Comparison of ENCODE assay signal across 32 cellular contexts in the genomic region with DNA sequence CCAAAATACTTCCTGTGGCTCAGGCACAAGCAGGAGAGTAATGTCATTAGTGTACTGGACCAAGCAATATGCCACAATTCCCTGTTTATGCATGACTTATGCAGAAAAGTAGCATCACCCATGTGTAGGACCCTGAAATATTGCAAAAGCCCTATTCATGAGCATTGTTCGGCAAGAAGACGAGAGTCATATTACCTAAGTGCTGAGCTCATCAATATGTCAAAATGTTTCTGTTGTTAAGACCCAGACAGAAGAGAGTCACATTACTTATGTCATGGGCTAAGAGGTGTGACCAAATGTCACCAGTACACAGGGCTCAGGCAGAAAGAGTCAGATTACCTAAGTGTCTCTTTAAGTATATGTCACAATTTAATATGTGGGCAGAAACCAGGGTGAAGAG.
DNase-seq lines count a peak whose midpoint lies in the region; ATAC-seq, FAIRE-seq and TF ChIP-seq lines count a peak whose summit lies in the region.
"Had no signal": no experiment of that assay in that cellular context is flagged by ENCODE, and none has a peak within 500 bp of the region (broad histone marks: within the 10 kb centered on the region; RNA-seq: fewer than 3 reads in every experiment).

No MANE protein-coding gene starts in this region.

- intact Hi-C loops in HepG2 (cut with micrococcal nuclease; ENCODE audit: unreplicated experiment) = no loop called here
- intact Hi-C loops in right lobe of liver (cut with DNase I) = no loop called here

- no peak overlapping the region for H2AFZ ChIP-seq in HepG2 (ENCODE audit: low read length)

- no TSS peak for BruUV-seq in HepG2 (replicated peaks; lab: Mats Ljungman, UMichigan)

- H3K27me3 ChIP-seq in HepG2 (ENCODE audit: control insufficient read depth in 1 of 2, insufficient read depth in 2 of 2, low read length in 2 of 2) = no peaks in the 10 kb centered on the region
- no peaks in the 10 kb centered on the region for H3K27me3 ChIP-seq in right lobe of liver
- H3K27me3 ChIP-seq: BE2C; BLaER1; BLaER1 treated with 17β-estradiol and CSF1 and Interleukin-3, amounts not matched to agents 10 nM and 100 nM had no signal

- H3K4me3 ChIP-seq in HepG2 (replicated peaks in 1 of 3; ENCODE audit: insufficient read depth in 1 of 3, low read depth in 2 of 3, low read length in 3 of 3) = no peak overlapping the region
- no peak overlapping the region for H3K4me3 ChIP-seq in right lobe of liver
- H3K4me3 ChIP-seq in A549 = no peak overlapping the region
- H3K4me3 ChIP-seq: BLaER1; BLaER1 treated with 17β-estradiol and CSF1 and Interleukin-3, amounts not matched to agents 10 nM and 100 nM had no signal

- no peaks in the 10 kb centered on the region for H4K20me1 ChIP-seq in HepG2 (ENCODE audit: insufficient read depth, low read length)
- H4K20me1 ChIP-seq: BLaER1; BLaER1 treated with 17β-estradiol and CSF1 and Interleukin-3, amounts not matched to agents 10 nM and 100 nM had no signal

- no peaks in the 10 kb centered on the region for H3K4me1 ChIP-seq in HepG2 (ENCODE audit: insufficient read depth, low read length)
- H3K4me1 ChIP-seq in right lobe of liver = no peaks in the 10 kb centered on the region
- no peaks in the 10 kb centered on the region for H3K4me1 ChIP-seq in A549
- H3K4me1 ChIP-seq: BE2C; BLaER1; BLaER1 treated with 17β-estradiol and CSF1 and Interleukin-3, amounts not matched to agents 10 nM and 100 nM; Caco-2 had no signal

- peaks cover 49% of the 10 kb centered on the region for H3K9me3 ChIP-seq in HepG2 (ENCODE audit: low read length)
- no peaks in the 10 kb centered on the region for H3K9me3 ChIP-seq in right lobe of liver
- no peaks in the 10 kb centered on the region for H3K9me3 ChIP-seq in A549
- H3K9me3 ChIP-seq: BE2C; BLaER1; BLaER1 treated with 17β-estradiol and CSF1 and Interleukin-3, amounts not matched to agents 10 nM and 100 nM; Caco-2 had no signal

- H3K27ac ChIP-seq in HepG2 (ENCODE audit: extremely low read length, insufficient read depth, low read length) = no peak overlapping the region
- no peak overlapping the region for H3K27ac ChIP-seq in right lobe of liver
- H3K27ac ChIP-seq in A549 = no peak overlapping the region
- H3K27ac ChIP-seq: 22Rv1; BLaER1; BLaER1 treated with 17β-estradiol and CSF1 and Interleukin-3, amounts not matched to agents 10 nM and 100 nM; C4-2B had no signal

- TF ChIP-seq EP300 in HepG2 (IDR thresholded peaks at IDR 0.05; ENCODE audit: low read depth in 2 of 2, low read length in 2 of 2) (no peak), HepG2 (CRISPR knock-in tag; IDR thresholded peaks at IDR 0.05; ENCODE audit: borderline replicate concordance) (no peak), A549 (IDR thresholded peaks at IDR 0.05) (no peak)

- ATAC-seq in HepG2 (no peak), right lobe of liver (no peak), A549 (no peak)
- ATAC-seq: CD8-positive, alpha-beta T cell had no signal

- FAIRE-seq in HepG2 (lab: Jason Lieb, UNC) (no peak), A549 (lab: Jason Lieb, UNC) (no peak)
- FAIRE-seq: A204.1, D721Med had no signal

- in situ Hi-C loops in HepG2 (cut with HindIII; ENCODE audit: extremely low pct_ligation_motif_present, low pct_unique_long_range_greater_than_20kb) = no loop called here

- H3K9ac ChIP-seq in HepG2 (ENCODE audit: insufficient read depth, low read depth, low read length) = no peak overlapping the region
- H3K9ac ChIP-seq: BLaER1; BLaER1 treated with 17β-estradiol and CSF1 and Interleukin-3, amounts not matched to agents 10 nM and 100 nM had no signal

- TF ChIP-seq POLR2A in HepG2 (IDR thresholded peaks at IDR 0.05; ENCODE audit: insufficient read depth in 1 of 2, low read depth in 2 of 2, low read length in 2 of 2) = no peak
- TF ChIP-seq POLR2A in right lobe of liver (IDR thresholded peaks at IDR 0.05) = no peak
- no peak for TF ChIP-seq POLR2A in A549 (IDR thresholded peaks at IDR 0.05; ENCODE audit: low read length)

- H3K4me2 ChIP-seq in HepG2 (ENCODE audit: low read depth, low read length) = no peak overlapping the region
- H3K4me2 ChIP-seq in A549 = no peak overlapping the region
- H3K4me2 ChIP-seq: BLaER1; BLaER1 treated with 17β-estradiol and CSF1 and Interleukin-3, amounts not matched to agents 10 nM and 100 nM had no signal

- WGBS in HepG2 (ENCODE audit: low lambda C conversion rate) = 9% methylated on average over 2 of the region's 2 CpGs
- WGBS in right lobe of liver (ENCODE audit: insufficient coverage, low coverage, low lambda C conversion rate, missing lambda C conversion rate) = no CpG with 5 or more reads among the region's 2 CpGs
- 92% methylated on average over 2 of the region's 2 CpGs for WGBS in A549 (ENCODE audit: missing lambda C conversion rate)

- no peak for TF ChIP-seq RAD21 in HepG2 (CRISPR knock-in tag; IDR thresholded peaks at IDR 0.05)
- TF ChIP-seq RAD21 in A549 (conservative IDR thresholded peaks at IDR 0.05 in 1 of 2, IDR thresholded peaks at IDR 0.05 in 1 of 2) = no peak

- no peaks in the 10 kb centered on the region for H3K36me3 ChIP-seq in HepG2 (replicated peaks in 1 of 2; ENCODE audit: control insufficient read depth in 1 of 2, insufficient read depth in 2 of 2, low read length in 2 of 2)
- no peaks in the 10 kb centered on the region for H3K36me3 ChIP-seq in right lobe of liver
- H3K36me3 ChIP-seq: BE2C; BLaER1; BLaER1 treated with 17β-estradiol and CSF1 and Interleukin-3, amounts not matched to agents 10 nM and 100 nM had no signal

- DNase-seq in NCI-H2171 treated with DMSO at 0.1 percent for 48 hours (lab: John Stamatoyannopoulos, UW) = peak; percentile 4
- DNase-seq in NCI-H2171 (lab: John Stamatoyannopoulos, UW) = no peak
- no peak for DNase-seq in HepG2 (ENCODE audit: low spot score)
- no peak for DNase-seq in right lobe of liver
- no peak for DNase-seq in A549 (ENCODE audit: low read depth in 1 of 2, low spot score in 1 of 2)
- no peak for DNase-seq in H4 (ENCODE audit: low spot score)
- DNase-seq: 8988T; ACHN; AML-193; BE2C; C1 segment of cervical spinal cord; Caco-2; Calu3; CD4-positive, alpha-beta memory T cell; CD4-positive, alpha-beta T cell; CD4-positive, CD25-positive, alpha-beta regulatory T cell; CD8-positive, alpha-beta memory T cell; CD8-positive, alpha-beta T cell; COR-L47; DMS 273 treated with DMSO at 0.1 percent for 48 hours; DMS153; DMS53; DMS79; DMS79 treated with DMSO at 0.1 percent for 48 hours; DND-41; EL had no signal

- CTCF ChIA-PET in HepG2 (lab: Yijun Ruan, JAX; ENCODE audit: low intra/inter-chr PET ratio, low total read pairs) (no interaction called here), A549 (lab: Yijun Ruan, JAX) (no interaction called here)

- POLR2A ChIA-PET in HepG2 (lab: Yijun Ruan, JAX) = no interaction called here
- POLR2A ChIA-PET in A549 (lab: Yijun Ruan, JAX) = no interaction called here

- TF ChIP-seq CTCF in HepG2 (CRISPR knock-in tag; IDR thresholded peaks at IDR 0.05) = no peak
- no peak for TF ChIP-seq CTCF in right lobe of liver (IDR thresholded peaks at IDR 0.05)
- TF ChIP-seq CTCF in A549 (IDR thresholded peaks at IDR 0.05) = no peak

- H3K79me2 ChIP-seq in HepG2 (ENCODE audit: insufficient read depth, low read length) = no peaks in the 10 kb centered on the region

TF ChIP-seq in HepG2, 621 proteins besides CTCF, POLR2A, EP300 and RAD21:
- TF ChIP-seq HMG20B (CRISPR knock-in tag; conservative IDR thresholded peaks at IDR 0.05) (no peak), MAFK (conservative IDR thresholded peaks at IDR 0.05 in 1 of 2, IDR thresholded peaks at IDR 0.05 in 1 of 2; ENCODE audit: low read length in 2 of 2) (peak in 1 of 2 experiments; percentile 77; a peak in 3 of 4 replicates), MAFF (IDR thresholded peaks at IDR 0.05; ENCODE audit: low read depth, low read length) (peak; percentile 65)
TF ChIP-seq in HepG2: peak in this region for 2.

TF ChIP-seq in A549, 52 proteins besides CTCF, POLR2A, EP300 and RAD21:
- TF ChIP-seq MAFK (IDR thresholded peaks at IDR 0.05; ENCODE audit: partially characterized antibody) (peak; percentile 38), HOXB5 (CRISPR knock-in tag; IDR thresholded peaks at IDR 0.05) (no peak), HDAC2 (IDR thresholded peaks at IDR 0.05) (no peak), FOXS1 (CRISPR knock-in tag; IDR thresholded peaks at IDR 0.05) (no peak)
- TF ChIP-seq, protein P1, sequence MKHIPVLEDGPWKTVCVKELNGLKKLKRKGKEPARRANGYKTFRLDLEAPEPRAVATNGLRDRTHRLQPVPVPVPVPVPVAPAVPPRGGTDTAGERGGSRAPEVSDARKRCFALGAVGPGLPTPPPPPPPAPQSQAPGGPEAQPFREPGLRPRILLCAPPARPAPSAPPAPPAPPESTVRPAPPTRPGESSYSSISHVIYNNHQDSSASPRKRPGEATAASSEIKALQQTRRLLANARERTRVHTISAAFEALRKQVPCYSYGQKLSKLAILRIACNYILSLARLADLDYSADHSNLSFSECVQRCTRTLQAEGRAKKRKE (CRISPR knock-in tag; IDR thresholded peaks at IDR 0.05; ENCODE audit: low read depth) = no peak
